24 cellular contexts compared by ENCODE assay signal in genomic region chrX:79287724-79288123, GRCh38.
DNase-seq lines count a peak whose midpoint lies in the region; ATAC-seq, FAIRE-seq and TF ChIP-seq lines count a peak whose summit lies in the region.
"Had no signal": no experiment of that assay in that cellular context is flagged by ENCODE, and none has a peak within 500 bp of the region (broad histone marks: within the 10 kb centered on the region; RNA-seq: fewer than 3 reads in every experiment).

No MANE protein-coding gene starts in this region.

- peaks cover 3% of the 10 kb centered on the region for H3K36me3 Mint-ChIP-seq in activated CD4-positive, alpha-beta T cell treated with anti-CD3 and anti-CD28 coated beads, Interleukin-2, amount 10 ng/mL, durations not matched to agents 7 days and 5 days (ENCODE audit: low read depth)
- no peaks in the 10 kb centered on the region for H3K36me3 Mint-ChIP-seq in CD8-positive, alpha-beta T cell
- H3K36me3 Mint-ChIP-seq in astrocyte (ENCODE audit: low read depth, unreplicated experiment) = no peaks in the 10 kb centered on the region
- H3K36me3 Mint-ChIP-seq: CD14-positive monocyte had no signal

- peaks cover under 1% of the 10 kb centered on the region for H3K9me3 Mint-ChIP-seq in activated CD4-positive, alpha-beta T cell treated with anti-CD3 and anti-CD28 coated beads, Interleukin-2, amount 10 ng/mL, durations not matched to agents 7 days and 5 days
- no peaks in the 10 kb centered on the region for H3K9me3 Mint-ChIP-seq in CD8-positive, alpha-beta T cell
- H3K9me3 Mint-ChIP-seq in astrocyte (ENCODE audit: unreplicated experiment) = no peaks in the 10 kb centered on the region
- H3K9me3 Mint-ChIP-seq: CD14-positive monocyte, GM23338 had no signal

- H2AFZ ChIP-seq in astrocyte (ENCODE audit: low read depth, low read length) = no peak overlapping the region
- no peak overlapping the region for H2AFZ ChIP-seq in HepG2 (ENCODE audit: low read length)
- H2AFZ ChIP-seq: GM23338 had no signal

- no peak for TF ChIP-seq RAD21 in HepG2 (CRISPR knock-in tag; IDR thresholded peaks at IDR 0.05)

- no peaks in the 10 kb centered on the region for H3K27me3 Mint-ChIP-seq in activated CD4-positive, alpha-beta T cell treated with anti-CD3 and anti-CD28 coated beads, Interleukin-2, amount 10 ng/mL, durations not matched to agents 7 days and 5 days
- H3K27me3 Mint-ChIP-seq in CD8-positive, alpha-beta T cell (ENCODE audit: low read depth) = no peaks in the 10 kb centered on the region
- H3K27me3 Mint-ChIP-seq in astrocyte (ENCODE audit: low read depth, unreplicated experiment) = no peaks in the 10 kb centered on the region
- H3K27me3 Mint-ChIP-seq: B cell had no signal

- H4K20me1 ChIP-seq in astrocyte (ENCODE audit: insufficient read depth, low read length) = no peaks in the 10 kb centered on the region
- H4K20me1 ChIP-seq in HepG2 (ENCODE audit: insufficient read depth, low read length) = no peaks in the 10 kb centered on the region

- in situ Hi-C loops in HepG2 (cut with HindIII; ENCODE audit: extremely low pct_ligation_motif_present, low pct_unique_long_range_greater_than_20kb) = no loop called here

- no peak for DNase-seq in activated CD4-positive, alpha-beta T cell treated with anti-CD3 and anti-CD28 coated beads, Interleukin-2, amount 10 ng/mL, durations not matched to agents 7 days and 5 days
- no peak for DNase-seq in activated CD4-positive, alpha-beta T cell treated with anti-CD3 and anti-CD28 coated beads, Interleukin-2, amount 50 U/mL, for 48 hours
- DNase-seq in CD8-positive, alpha-beta T cell = no peak
- DNase-seq in astrocyte (ENCODE audit: low read depth) (no peak), NCI-H1694 (lab: John Stamatoyannopoulos, UW) (no peak), HepG2 (ENCODE audit: low spot score) (no peak)
- DNase-seq: DMS79, KG1, NCI-H1105 treated with DMSO at 0.1 percent for 48 hours, NCI-H2081, NCI-H2171, NCI-H345, NCI-H524, NCI-H774, SJCRH30 had no signal

- no peak for TF ChIP-seq CTCF in CD8-positive, alpha-beta T cell (IDR thresholded peaks at IDR 0.05)
- no peak for TF ChIP-seq CTCF in astrocyte (IDR thresholded peaks at IDR 0.05; ENCODE audit: insufficient read depth, low read depth, low read length)
- TF ChIP-seq CTCF in HepG2 (CRISPR knock-in tag; IDR thresholded peaks at IDR 0.05) = no peak

- peaks cover 47% of the 10 kb centered on the region for H3K4me1 Mint-ChIP-seq in activated CD4-positive, alpha-beta T cell treated with anti-CD3 and anti-CD28 coated beads, Interleukin-2, amount 10 ng/mL, durations not matched to agents 7 days and 5 days
- peaks cover 20% of the 10 kb centered on the region for H3K4me1 Mint-ChIP-seq in CD8-positive, alpha-beta T cell (ENCODE audit: low read depth)
- H3K4me1 Mint-ChIP-seq in astrocyte (ENCODE audit: low read depth, unreplicated experiment) = no peaks in the 10 kb centered on the region
- H3K4me1 Mint-ChIP-seq: B cell, CD14-positive monocyte had no signal

- TF ChIP-seq EP300 in HepG2 (IDR thresholded peaks at IDR 0.05; ENCODE audit: low read depth in 2 of 2, low read length in 2 of 2) = no peak
- no peak for TF ChIP-seq EP300 in HepG2 (CRISPR knock-in tag; IDR thresholded peaks at IDR 0.05; ENCODE audit: borderline replicate concordance)

- no peak overlapping the region for H3K27ac ChIP-seq in CD8-positive, alpha-beta T cell (ENCODE audit: low read depth, low read length)
- H3K27ac ChIP-seq in KOPT-K1 (ENCODE audit: low read depth, low read length, poor library complexity, severe bottlenecking) (peak overlapping the region; percentile 94), astrocyte (ENCODE audit: low read depth, low read length) (no peak overlapping the region), HepG2 (ENCODE audit: extremely low read length, insufficient read depth, low read length) (no peak overlapping the region)
- H3K27ac ChIP-seq: A549, HL-60, SJCRH30 had no signal

- H3K4me2 ChIP-seq in astrocyte (ENCODE audit: low read length) = no peak overlapping the region
- no peak overlapping the region for H3K4me2 ChIP-seq in HepG2 (ENCODE audit: low read depth, low read length)
- H3K4me2 ChIP-seq: A549, GM23338 had no signal

- no peaks in the 10 kb centered on the region for H3K27me3 ChIP-seq in CD8-positive, alpha-beta T cell (ENCODE audit: insufficient read depth, low read length)
- H3K27me3 ChIP-seq in astrocyte (ENCODE audit: insufficient read depth, low read length) = no peaks in the 10 kb centered on the region
- H3K27me3 ChIP-seq in HepG2 (ENCODE audit: control insufficient read depth in 1 of 2, insufficient read depth in 2 of 2, low read length in 2 of 2) = no peaks in the 10 kb centered on the region
- H3K27me3 ChIP-seq: SJCRH30 had no signal

- peak overlapping the region; percentile 48 for H3K4me3 Mint-ChIP-seq in activated CD4-positive, alpha-beta T cell treated with anti-CD3 and anti-CD28 coated beads, Interleukin-2, amount 10 ng/mL, durations not matched to agents 7 days and 5 days
- H3K4me3 Mint-ChIP-seq in CD8-positive, alpha-beta T cell = no peak overlapping the region
- H3K4me3 Mint-ChIP-seq in astrocyte (ENCODE audit: unreplicated experiment) = no peak overlapping the region
- H3K4me3 Mint-ChIP-seq: B cell, CD14-positive monocyte, GM23338 had no signal

- no peaks in the 10 kb centered on the region for H3K9me3 ChIP-seq in CD8-positive, alpha-beta T cell (ENCODE audit: low read length)
- H3K9me3 ChIP-seq in KOPT-K1 (ENCODE audit: insufficient read depth, low read length, poor library complexity, severe bottlenecking) (peaks cover 3% of the 10 kb centered on the region), astrocyte (ENCODE audit: insufficient read depth, low read depth, low read length) (no peaks in the 10 kb centered on the region), HepG2 (ENCODE audit: low read length) (no peaks in the 10 kb centered on the region)
- H3K9me3 ChIP-seq: A549, HAP-1, SJCRH30 had no signal

- H3K36me3 ChIP-seq in CD8-positive, alpha-beta T cell (ENCODE audit: insufficient read depth, low read length) = no peaks in the 10 kb centered on the region
- H3K36me3 ChIP-seq in KOPT-K1 (ENCODE audit: insufficient read depth, low read length) (no peaks in the 10 kb centered on the region), astrocyte (ENCODE audit: insufficient read depth, low read length) (no peaks in the 10 kb centered on the region), HepG2 (replicated peaks in 1 of 2; ENCODE audit: control insufficient read depth in 1 of 2, insufficient read depth in 2 of 2, low read length in 2 of 2) (no peaks in the 10 kb centered on the region)
- H3K36me3 ChIP-seq: HAP-1, SJCRH30 had no signal

- FAIRE-seq in astrocyte (lab: Jason Lieb, UNC) = peak; percentile 58
- no peak for FAIRE-seq in HepG2 (lab: Jason Lieb, UNC)
- FAIRE-seq: RCC 7860 had no signal

- no peak overlapping the region for H3K4me3 ChIP-seq in CD8-positive, alpha-beta T cell (ENCODE audit: low read depth, low read length)
- H3K4me3 ChIP-seq in astrocyte (ENCODE audit: insufficient read depth, low read depth, low read length) (no peak overlapping the region), HepG2 (replicated peaks in 1 of 3; ENCODE audit: insufficient read depth in 1 of 3, low read depth in 2 of 3, low read length in 3 of 3) (no peak overlapping the region)
- H3K4me3 ChIP-seq: A549, GM23338, HAP-1, SJCRH30 had no signal

- H3K27ac Mint-ChIP-seq in activated CD4-positive, alpha-beta T cell treated with anti-CD3 and anti-CD28 coated beads, Interleukin-2, amount 10 ng/mL, durations not matched to agents 7 days and 5 days = peak overlapping the region; percentile 83
- peak overlapping the region; percentile 58 for H3K27ac Mint-ChIP-seq in CD8-positive, alpha-beta T cell
- no peak overlapping the region for H3K27ac Mint-ChIP-seq in astrocyte (ENCODE audit: unreplicated experiment)
- H3K27ac Mint-ChIP-seq: B cell, CD14-positive monocyte, GM23338 had no signal

- H3K4me1 ChIP-seq in CD8-positive, alpha-beta T cell (ENCODE audit: insufficient read depth, low read length) = no peaks in the 10 kb centered on the region
- H3K4me1 ChIP-seq in astrocyte (ENCODE audit: insufficient read depth, low read length) (no peaks in the 10 kb centered on the region), HepG2 (ENCODE audit: insufficient read depth, low read length) (no peaks in the 10 kb centered on the region)
- H3K4me1 ChIP-seq: A549, SJCRH30 had no signal

- no peaks in the 10 kb centered on the region for H3K79me2 ChIP-seq in astrocyte (ENCODE audit: insufficient read depth, low read length)
- H3K79me2 ChIP-seq in HepG2 (ENCODE audit: insufficient read depth, low read length) = no peaks in the 10 kb centered on the region

- no peak overlapping the region for H3K9ac ChIP-seq in astrocyte (ENCODE audit: low read length)
- H3K9ac ChIP-seq in HepG2 (ENCODE audit: insufficient read depth, low read depth, low read length) = no peak overlapping the region

- POLR2A ChIA-PET in activated CD4-positive, alpha-beta T cell treated with anti-CD3 and anti-CD28 coated beads, Interleukin-2, amount 10 ng/mL, durations not matched to agents 7 days and 5 days (lab: Charles Lee) = no interaction called here
- POLR2A ChIA-PET in CD8-positive, alpha-beta T cell (lab: Charles Lee) = no interaction called here
- POLR2A ChIA-PET in HepG2 (lab: Yijun Ruan, JAX) = no interaction called here

- BruUV-seq in HepG2 (replicated peaks; lab: Mats Ljungman, UMichigan) = no TSS peak

- 0% methylated on average over 1 of the region's 1 CpG for WGBS in HepG2 (ENCODE audit: low lambda C conversion rate)

- no peak for TF ChIP-seq POLR2A in HepG2 (IDR thresholded peaks at IDR 0.05; ENCODE audit: insufficient read depth in 1 of 2, low read depth in 2 of 2, low read length in 2 of 2)

- ATAC-seq in CD8-positive, alpha-beta T cell = no peak
- ATAC-seq in HepG2 = no peak
- no peak for ATAC-seq in GM21528 (IDR thresholded peaks at IDR 0.05; ENCODE audit: low FRiP score, unreplicated experiment)
- ATAC-seq: A549, GM23338 had no signal

- CTCF ChIA-PET in activated CD4-positive, alpha-beta T cell treated with anti-CD3 and anti-CD28 coated beads, Interleukin-2, amount 10 ng/mL, durations not matched to agents 7 days and 5 days (lab: Charles Lee) = interaction anchor here (2.0 kb wide), 1 partner anchor 17 kb away, joined by 5 read pairs; no protein-coding TSS in a partner anchor
- CTCF ChIA-PET in CD8-positive, alpha-beta T cell (lab: Charles Lee) = no interaction called here
- CTCF ChIA-PET in HepG2 (lab: Yijun Ruan, JAX; ENCODE audit: low intra/inter-chr PET ratio, low total read pairs) = no interaction called here

- intact Hi-C loops in CD8-positive, alpha-beta T cell (cut with DNase I, micrococcal nuclease) = no loop called here
- intact Hi-C loops in HepG2 (cut with micrococcal nuclease; ENCODE audit: unreplicated experiment) = no loop called here

TF ChIP-seq in HepG2, 621 proteins besides CTCF, POLR2A, EP300 and RAD21 (continues in another document):
- no peak for TF ChIP-seq HOXA5 (CRISPR knock-in tag; IDR thresholded peaks at IDR 0.05)
- TF ChIP-seq ZNF30 (CRISPR knock-in tag; IDR thresholded peaks at IDR 0.05) = no peak
- TF ChIP-seq ZFP82 (CRISPR knock-in tag; IDR thresholded peaks at IDR 0.05; ENCODE audit: borderline replicate concordance) = no peak
- TF ChIP-seq ZNF335 (CRISPR knock-in tag; IDR thresholded peaks at IDR 0.05) = no peak
- no peak for TF ChIP-seq ZNF576 (CRISPR knock-in tag; IDR thresholded peaks at IDR 0.05)
